ENCODE assay signal across 8 cellular contexts in genomic region chr17:45050680-45051059, GRCh38. TPM values are rescaled to one million over a fixed set of nuclear protein-coding genes. Genes with fewer than 3 reads are reported as not detected.
DNase-seq lines count a peak whose midpoint lies in the region; ATAC-seq, FAIRE-seq and TF ChIP-seq lines count a peak whose summit lies in the region.

No MANE protein-coding gene starts in this region.

- H3K4me2 ChIP-seq in astrocyte (ENCODE audit: low read length) = peak overlapping the region; percentile 96

- H3K27me3 ChIP-seq in astrocyte (ENCODE audit: insufficient read depth, low read length) = no peaks in the 10 kb centered on the region

- FAIRE-seq in astrocyte (lab: Jason Lieb, UNC) = no peak

- no peaks in the 10 kb centered on the region for H3K27me3 Mint-ChIP-seq in astrocyte (ENCODE audit: low read depth, unreplicated experiment)

- H3K9me3 Mint-ChIP-seq in astrocyte (ENCODE audit: unreplicated experiment) = no peaks in the 10 kb centered on the region

- ATAC-seq in GM19324 (IDR thresholded peaks at IDR 0.05; ENCODE audit: low FRiP score, unreplicated experiment) (peak; percentile 17), HG02885 (IDR thresholded peaks at IDR 0.05; ENCODE audit: poor library complexity, unreplicated experiment) (no peak)

- H3K36me3 Mint-ChIP-seq in astrocyte (ENCODE audit: low read depth, unreplicated experiment) = peaks cover 3% of the 10 kb centered on the region

- no peaks in the 10 kb centered on the region for H4K20me1 ChIP-seq in astrocyte (ENCODE audit: insufficient read depth, low read length)

- H3K9me3 ChIP-seq in astrocyte (ENCODE audit: insufficient read depth, low read depth, low read length) = no peaks in the 10 kb centered on the region

- H3K4me3 Mint-ChIP-seq in astrocyte (ENCODE audit: unreplicated experiment) = peak overlapping the region; percentile 87

- in situ Hi-C loops in ACHN (cut with HindIII; ENCODE audit: low pct_ligation_motif_present, low pct_unique_long_range_greater_than_20kb, low sequenced_read_pairs) = no loop called here

- H3K4me1 Mint-ChIP-seq in astrocyte (ENCODE audit: low read depth, unreplicated experiment) = peaks cover 11% of the 10 kb centered on the region

- CTCF ChIA-PET in RWPE1 (lab: Yijun Ruan, JAX) = interaction anchor here (0.6 to 1.0 kb wide), 2 partner anchors 28 to 29 kb away, joined by 5 to 7 read pairs; no protein-coding TSS in a partner anchor

- POLR2A ChIA-PET in RWPE1 (lab: Yijun Ruan, JAX; ENCODE audit: low non-redundant PET) = interaction anchor here (0.5 to 0.6 kb wide), 2 partner anchors 11 to 12 kb away, joined by 3 to 4 read pairs; partner anchors contain the start of gene NMT1

- no peaks in the 10 kb centered on the region for H3K36me3 ChIP-seq in astrocyte (ENCODE audit: insufficient read depth, low read length)

- peak overlapping the region; percentile 86 for H3K4me3 ChIP-seq in astrocyte (ENCODE audit: insufficient read depth, low read depth, low read length)

- DNase-seq in ACHN (peak; percentile 39), RWPE1 (ENCODE audit: low spot score) (no peak), astrocyte (ENCODE audit: low read depth) (no peak), kidney glomerular epithelial cell (lab: John Stamatoyannopoulos, UW) (peak; percentile 31), SHP77 treated with DMSO at 0.1 percent for 48 hours (lab: John Stamatoyannopoulos, UW) (no peak)
- peak; percentile 37 to 49 for DNase-seq in stimulated activated CD4-positive, alpha-beta T cell treated with anti-CD3 and anti-CD28 coated beads, Interleukin-4, amount 100 ng/mL, for 4 hours

- peak overlapping the region; percentile 89 for H3K27ac Mint-ChIP-seq in astrocyte (ENCODE audit: unreplicated experiment)

- H3K27ac ChIP-seq in RWPE1 = peak overlapping the region; percentile 99
- H3K27ac ChIP-seq in astrocyte (ENCODE audit: low read depth, low read length) = peak overlapping the region; percentile 94

- peak overlapping the region; percentile 98 for H3K9ac ChIP-seq in astrocyte (ENCODE audit: low read length)

- peaks cover 47% of the 10 kb centered on the region for H3K79me2 ChIP-seq in astrocyte (ENCODE audit: insufficient read depth, low read length)

- TF ChIP-seq CTCF in RWPE1 (conservative IDR thresholded peaks at IDR 0.05; ENCODE audit: low read depth) (no peak), astrocyte (IDR thresholded peaks at IDR 0.05; ENCODE audit: insufficient read depth, low read depth, low read length) (no peak)

- H3K4me1 ChIP-seq in astrocyte (ENCODE audit: insufficient read depth, low read length) = peaks cover 21% of the 10 kb centered on the region

- H2AFZ ChIP-seq in astrocyte (ENCODE audit: low read depth, low read length) = peak overlapping the region; percentile 68

RNA-seq across cellular contexts. Expression of gene DCAKD, which starts 0.8 kb away (rescaled TPM):
- total RNA-seq in astrocyte = 34.8 and 43.3 TPM in 2 replicates

RNA-seq across cellular contexts. Expression of gene NMT1, which starts 10.4 kb away (rescaled TPM):
- total RNA-seq in astrocyte = 114 and 130 TPM in 2 replicates

Comparison
In these comparisons a context has a peak if more than half of its experiments do, and no peak if none do; other contexts are left out.
1. DNase-seq: peak in ACHN (single experiment), kidney glomerular epithelial cell (single experiment) and stimulated activated CD4-positive, alpha-beta T cell treated with anti-CD3 and anti-CD28 coated beads, Interleukin-4, amount 100 ng/mL, for 4 hours (2 of 2); none in RWPE1 (single experiment), astrocyte (single experiment) and SHP77 treated with DMSO at 0.1 percent for 48 hours (single experiment).